ENCODE assay signal across 19 cellular contexts in genomic region chr6:84643778-84644177, GRCh38.
"Had no signal": no experiment of that assay in that cellular context is flagged by ENCODE, and none has a peak within 500 bp of the region (broad histone marks: within the 10 kb centered on the region; RNA-seq: fewer than 3 reads in every experiment).

No MANE protein-coding gene starts in this region.

- DNase-seq: activated CD4-positive, alpha-beta T cell treated with anti-CD3 and anti-CD28 coated beads, Interleukin-2, amount 50 U/mL, for 4 hours; activated CD4-positive, CD25-positive, alpha-beta regulatory T cell; activated effector memory CD4-positive, alpha-beta T cell treated with Interleukin-2 at 50 U/mL for 16 hours; activated T-cell treated with anti-CD3 and anti-CD28 coated beads, Interleukin-2, amount 50 U/mL, for 24 hours; amniotic stem cell; cerebellar nuclear complex; endodermal cell; foreskin keratinocyte; left cardiac atrium; mucosa of descending colon; natural killer cell; right lobe of liver; thyroid gland had no signal

- H3K4me3 ChIP-seq: esophagus muscularis mucosa, mucosa of descending colon, right lobe of liver, thyroid gland, vagina had no signal

- H3K9me3 ChIP-seq: esophagus muscularis mucosa, mucosa of descending colon, right lobe of liver, thyroid gland, vagina had no signal

- H3K27ac Mint-ChIP-seq: activated naive CD4-positive, alpha-beta T cell treated with anti-CD3 and anti-CD28 coated beads, Interleukin-2, amount 50 U/mL, for 24 hours; activated T-cell treated with anti-CD3 and anti-CD28 coated beads, Interleukin-2, amount 50 U/mL, for 24 hours; brain; endodermal cell; natural killer cell; progenitor cell of endocrine pancreas; stimulated activated effector memory CD8-positive, alpha-beta T cell treated with anti-CD3 and anti-CD28 coated beads, Interleukin-12 subunit alpha, Interleukin-12 subunit beta, amount 100 ng/mL, for 72 hours had no signal

- H3K27me3 ChIP-seq: esophagus muscularis mucosa, foreskin keratinocyte, right lobe of liver, thyroid gland, vagina had no signal

- H3K36me3 Mint-ChIP-seq: activated naive CD4-positive, alpha-beta T cell treated with anti-CD3 and anti-CD28 coated beads, Interleukin-2, amount 50 U/mL, for 24 hours; brain; natural killer cell; stimulated activated effector memory CD8-positive, alpha-beta T cell treated with anti-CD3 and anti-CD28 coated beads, Interleukin-12 subunit alpha, Interleukin-12 subunit beta, amount 100 ng/mL, for 72 hours had no signal

- H3K36me3 ChIP-seq: esophagus muscularis mucosa, right lobe of liver, thyroid gland, vagina had no signal

- H3K9me3 Mint-ChIP-seq: activated T-cell treated with anti-CD3 and anti-CD28 coated beads, Interleukin-2, amount 50 U/mL, for 24 hours; brain; endodermal cell had no signal

- H3K4me1 Mint-ChIP-seq: activated naive CD4-positive, alpha-beta T cell treated with anti-CD3 and anti-CD28 coated beads, Interleukin-2, amount 50 U/mL, for 24 hours; brain; natural killer cell; stimulated activated effector memory CD8-positive, alpha-beta T cell treated with anti-CD3 and anti-CD28 coated beads, Interleukin-12 subunit alpha, Interleukin-12 subunit beta, amount 100 ng/mL, for 72 hours had no signal

- H3K4me1 ChIP-seq: foreskin keratinocyte, right lobe of liver, thyroid gland, vagina had no signal

- H3K27me3 Mint-ChIP-seq: activated naive CD4-positive, alpha-beta T cell treated with anti-CD3 and anti-CD28 coated beads, Interleukin-2, amount 50 U/mL, for 24 hours; activated T-cell treated with anti-CD3 and anti-CD28 coated beads, Interleukin-2, amount 50 U/mL, for 24 hours; progenitor cell of endocrine pancreas had no signal

- H3K4me3 Mint-ChIP-seq: activated naive CD4-positive, alpha-beta T cell treated with anti-CD3 and anti-CD28 coated beads, Interleukin-2, amount 50 U/mL, for 24 hours; activated T-cell treated with anti-CD3 and anti-CD28 coated beads, Interleukin-2, amount 50 U/mL, for 24 hours; brain; endodermal cell; natural killer cell; stimulated activated effector memory CD8-positive, alpha-beta T cell treated with anti-CD3 and anti-CD28 coated beads, Interleukin-12 subunit alpha, Interleukin-12 subunit beta, amount 100 ng/mL, for 72 hours had no signal

- H3K27ac ChIP-seq: esophagus muscularis mucosa, foreskin keratinocyte, right lobe of liver, thyroid gland, vagina had no signal

- ATAC-seq: foreskin keratinocyte; left cardiac atrium; mucosa of descending colon; natural killer cell; right lobe of liver; stimulated activated effector memory CD8-positive, alpha-beta T cell treated with anti-CD3 and anti-CD28 coated beads, Interleukin-12 subunit alpha, Interleukin-12 subunit beta, amount 100 ng/mL, for 72 hours had no signal
